Comparison of ENCODE assay signal across 8 cellular contexts in genomic region chr17:979211-979538, GRCh38. TPM values are rescaled to one million over a fixed set of nuclear protein-coding genes. Genes with fewer than 3 reads are reported as not detected.
DNase-seq lines count a peak whose midpoint lies in the region; ATAC-seq and TF ChIP-seq lines count a peak whose summit lies in the region.

No MANE protein-coding gene starts in this region.

- H3F3A ChIP-seq in SU-DHL-6 (ENCODE audit: insufficient read depth): peaks cover 14% of the 10 kb centered on the region; the same call in 1 of the 2 replicates

- H3K27me3 ChIP-seq in SU-DHL-6 (ENCODE audit: low read length) (no peaks in the 10 kb centered on the region), right cardiac atrium (ENCODE audit: control insufficient read depth, insufficient read depth) (no peaks in the 10 kb centered on the region)

- no peak overlapping the region for H2AFZ ChIP-seq in SU-DHL-6 (ENCODE audit: low read depth, low read length, severe bottlenecking)

- H3K4me1 ChIP-seq in HEK293 (ENCODE audit: control insufficient read depth, insufficient read depth, low read length) (peaks cover 9% of the 10 kb centered on the region; the same call in 1 of the 2 replicates), right cardiac atrium (ENCODE audit: control insufficient read depth, insufficient read depth, low read length) (no peaks in the 10 kb centered on the region)

- 1% methylated on average over 41 of the region's 42 CpGs for WGBS in right cardiac atrium

- no peaks in the 10 kb centered on the region; the same call in 1 of the 2 replicates for H4K20me1 ChIP-seq in SU-DHL-6 (ENCODE audit: low read depth, low read length)

- H3K9ac ChIP-seq in SU-DHL-6 (ENCODE audit: low read length): no peak overlapping the region; the same call in 1 of the 2 replicates

- no peaks in the 10 kb centered on the region for H3K79me2 ChIP-seq in SU-DHL-6 (ENCODE audit: insufficient read depth, low read length)

- H3K36me3 ChIP-seq in HEK293 (ENCODE audit: control insufficient read depth in 2 of 2, insufficient read depth in 1 of 2, low read length in 2 of 2) (no peaks in the 10 kb centered on the region), SU-DHL-6 (ENCODE audit: low read length) (no peaks in the 10 kb centered on the region)

- H3K9me2 ChIP-seq in SU-DHL-6 (replicated peaks; ENCODE audit: insufficient read depth, low read length): no peaks in the 10 kb centered on the region

- intact Hi-C loops in right cardiac atrium (cut with DNase I): loop anchor here in 2 of 4 donors (5.0 kb wide), 3 partner anchors 97 to 182 kb away; no protein-coding TSS in a partner anchor

- peak overlapping the region in 1 of 2 donors; percentile 82 for H3K4me3 Mint-ChIP-seq in stimulated activated naive CD8-positive, alpha-beta T cell treated with anti-CD3 and anti-CD28 coated beads, Interleukin-15, amount 100 ng/mL, for 72 hours

- POLR2A ChIA-PET in HEK293 (lab: Yijun Ruan, JAX): interaction anchor here (0.6 to 3.4 kb wide), 20 partner anchors 9 to 1111 kb away, joined by 3 to 33 read pairs (median 8); partner anchors contain the start of genes GLOD4, MRM3, TIMM22 and VPS53

- CTCF ChIA-PET in HEK293 (lab: Yijun Ruan, JAX): interaction anchor here (0.5 to 5.2 kb wide), 12 partner anchors 11 to 567 kb away, joined by 3 to 173 read pairs (median 7); partner anchors contain the start of genes GEMIN4, GLOD4, MRM3 and TIMM22

- H3K9me3 Mint-ChIP-seq in stimulated activated naive CD8-positive, alpha-beta T cell treated with anti-CD3 and anti-CD28 coated beads, Interleukin-15, amount 100 ng/mL, for 72 hours: no peaks in the 10 kb centered on the region

- TF ChIP-seq CTCF in HEK293 (tag by site-specific recombination; IDR thresholded peaks at IDR 0.05) (no peak), SU-DHL-6 (IDR thresholded peaks at IDR 0.05; ENCODE audit: insufficient read depth, low read length, poor library complexity, severe bottlenecking) (no peak)

- H3K27ac ChIP-seq in HEK293 (ENCODE audit: extremely low read depth, low read depth, low read length) (peak overlapping the region; percentile 76; the same call in 1 of the 2 replicates), SU-DHL-6 (ENCODE audit: low read depth, low read length) (no peak overlapping the region), right cardiac atrium (ENCODE audit: low read length) (peak overlapping the region; percentile 13)

- peaks cover 22% of the 10 kb centered on the region for H3K4me1 Mint-ChIP-seq in stimulated activated naive CD8-positive, alpha-beta T cell treated with anti-CD3 and anti-CD28 coated beads, Interleukin-15, amount 100 ng/mL, for 72 hours

- H3K27me3 Mint-ChIP-seq in stimulated activated naive CD8-positive, alpha-beta T cell treated with anti-CD3 and anti-CD28 coated beads, Interleukin-15, amount 100 ng/mL, for 72 hours: peaks cover 39% of the 10 kb centered on the region

- peak overlapping the region; percentile 73 for H3K4me2 ChIP-seq in SU-DHL-6 (ENCODE audit: low read depth, low read length, poor library complexity, severe bottlenecking)

- DNase-seq in right cardiac atrium (peak in 1 of 3 donors; percentile 45), T-helper 9 cell (no peak), NCI-H2107 (lab: John Stamatoyannopoulos, UW) (no peak), CD1c-positive myeloid dendritic cell (ENCODE audit: extremely low spot score) (no peak), DMS 273 treated with DMSO at 0.1 percent for 48 hours (lab: John Stamatoyannopoulos, UW) (no peak)
- DNase-seq in stimulated activated naive CD8-positive, alpha-beta T cell treated with anti-CD3 and anti-CD28 coated beads, Interleukin-15, amount 100 ng/mL, for 72 hours: no peak

- no peak overlapping the region for H3K27ac Mint-ChIP-seq in stimulated activated naive CD8-positive, alpha-beta T cell treated with anti-CD3 and anti-CD28 coated beads, Interleukin-15, amount 100 ng/mL, for 72 hours

- H3K4me3 ChIP-seq in HEK293 (ENCODE audit: low read depth, low read length) (peak overlapping the region; percentile 85), SU-DHL-6 (ENCODE audit: insufficient read depth, low read length, poor library complexity, severe bottlenecking) (peak overlapping the region; percentile 69), right cardiac atrium (ENCODE audit: low read length) (peak overlapping the region; percentile 93)

- H3K9me3 ChIP-seq in HEK293 (ENCODE audit: control insufficient read depth, insufficient read depth, low read depth, low read length) (no peaks in the 10 kb centered on the region), SU-DHL-6 (ENCODE audit: insufficient read depth, low read length) (no peaks in the 10 kb centered on the region), right cardiac atrium (ENCODE audit: control insufficient read depth, low read length) (no peaks in the 10 kb centered on the region)

- peak; percentile 50 to 64 for ATAC-seq in right cardiac atrium
- peak; percentile 44 for ATAC-seq in stimulated activated naive CD8-positive, alpha-beta T cell treated with anti-CD3 and anti-CD28 coated beads, Interleukin-15, amount 100 ng/mL, for 72 hours

TF ChIP-seq in HEK293, 187 proteins besides CTCF, POLR2A, EP300 and RAD21:
- no peak for TF ChIP-seq ZBTB48 (tag by site-specific recombination; IDR thresholded peaks at IDR 0.05)
- TF ChIP-seq HOXC10 (CRISPR knock-in tag; IDR thresholded peaks at IDR 0.05): peak; percentile 26; the same call in 1 of the 2 replicates

RNA-seq across cellular contexts. Expression of gene NXN, which starts 0.4 kb away (rescaled TPM):
- total RNA-seq in right cardiac atrium: 10 to 100 TPM; 14.7 to 21.8 (median 17.3) TPM
- 11.6 TPM for polyA plus RNA-seq in right cardiac atrium

RNA-seq across cellular contexts. Expression of gene TIMM22, which starts 17.8 kb away (rescaled TPM):
- 10 to 100 TPM; 13.9 to 16.1 (median 14.4) TPM for total RNA-seq in right cardiac atrium
- polyA plus RNA-seq in right cardiac atrium: 14.2 TPM
